18 cellular contexts compared by ENCODE assay signal in genomic region chr9:20873240-20873860, GRCh38.
DNase-seq lines count a peak whose midpoint lies in the region; ATAC-seq and TF ChIP-seq lines count a peak whose summit lies in the region.
"Had no signal": no experiment of that assay in that cellular context is flagged by ENCODE, and none has a peak within 500 bp of the region (broad histone marks: within the 10 kb centered on the region; RNA-seq: fewer than 3 reads in every experiment).

No MANE protein-coding gene starts in this region.

- H3K27ac Mint-ChIP-seq in MCF 10A (ENCODE audit: low read depth, unreplicated experiment): no peak overlapping the region
- H3K27ac Mint-ChIP-seq: T-helper 2 cell treated with Interferon-gamma antibody and Interleukin-4, amounts not matched to agents 5 μg/mL and 100 μg/mL, for 36 hours had no signal

- peak overlapping the region; percentile 45 for H3K9ac ChIP-seq in adipocyte (ENCODE audit: low read length)

- CTCF ChIA-PET in MCF 10A (lab: Yijun Ruan, JAX): interaction anchor here (0.8 kb wide), 1 partner anchor 214 kb away, joined by 5 read pairs; no protein-coding TSS in a partner anchor

- H3K9me3 ChIP-seq in cardiac muscle cell (ENCODE audit: low read depth) (no peaks in the 10 kb centered on the region), right cardiac atrium (ENCODE audit: control insufficient read depth, low read length) (no peaks in the 10 kb centered on the region), adipocyte (ENCODE audit: control insufficient read depth, low read length) (no peaks in the 10 kb centered on the region)
- H3K9me3 ChIP-seq: Caco-2, left ventricle myocardium inferior had no signal

- H3K36me3 ChIP-seq in cardiac muscle cell: no peaks in the 10 kb centered on the region
- H3K36me3 ChIP-seq in adipocyte (ENCODE audit: control insufficient read depth, insufficient read depth, low read length, severe bottlenecking): peaks cover 6% of the 10 kb centered on the region
- H3K36me3 ChIP-seq in kidney epithelial cell (ENCODE audit: control insufficient read depth, insufficient read depth, low read length): no peaks in the 10 kb centered on the region

- intact Hi-C loops in right cardiac atrium (cut with DNase I) (no loop called here), MCF 10A (cut with micrococcal nuclease) (no loop called here)

- no peak overlapping the region for H3K4me3 Mint-ChIP-seq in MCF 10A (ENCODE audit: unreplicated experiment)
- H3K4me3 Mint-ChIP-seq: activated CD4-positive, alpha-beta T cell treated with anti-CD3 and anti-CD28 coated beads, Interleukin-2, amount 10 ng/mL, durations not matched to agents 7 days and 5 days; nephron; T-helper 2 cell treated with Interferon-gamma antibody and Interleukin-4, amounts not matched to agents 5 μg/mL and 100 μg/mL, for 36 hours had no signal

- ATAC-seq in right cardiac atrium (no peak), GM18907 (IDR thresholded peaks at IDR 0.05; ENCODE audit: unreplicated experiment) (no peak), HG02588 (IDR thresholded peaks at IDR 0.05; ENCODE audit: unreplicated experiment) (no peak)

- POLR2A ChIA-PET in MCF 10A (lab: Yijun Ruan, JAX): no interaction called here

- TF ChIP-seq CTCF in cardiac muscle cell (IDR thresholded peaks at IDR 0.05; ENCODE audit: low read depth, low read length) (no peak), kidney epithelial cell (IDR thresholded peaks at IDR 0.05; ENCODE audit: insufficient read depth, low read length, poor library complexity, severe bottlenecking) (no peak), MCF 10A (IDR thresholded peaks at IDR 0.05; ENCODE audit: unreplicated experiment) (no peak)

- no peaks in the 10 kb centered on the region for H3K27me3 Mint-ChIP-seq in MCF 10A (ENCODE audit: insufficient read depth, unreplicated experiment)
- H3K27me3 Mint-ChIP-seq: activated CD4-positive, alpha-beta T cell treated with anti-CD3 and anti-CD28 coated beads, Interleukin-2, amount 10 ng/mL, durations not matched to agents 7 days and 5 days had no signal

- 90% methylated on average over 5 of the region's 5 CpGs for WGBS in right cardiac atrium

- no TSS peak for BruUV-seq in MCF 10A (replicated peaks; lab: Mats Ljungman, UMichigan)

- peaks cover 6% of the 10 kb centered on the region for H3K4me1 Mint-ChIP-seq in MCF 10A (ENCODE audit: insufficient read depth, unreplicated experiment)
- H3K4me1 Mint-ChIP-seq: nephron had no signal

- H3K27me3 ChIP-seq in cardiac muscle cell: no peaks in the 10 kb centered on the region
- H3K27me3 ChIP-seq in right cardiac atrium (ENCODE audit: control insufficient read depth, insufficient read depth): no peaks in the 10 kb centered on the region
- H3K27me3 ChIP-seq in adipocyte (replicated peaks; ENCODE audit: control insufficient read depth, insufficient read depth, low read length): no peaks in the 10 kb centered on the region
- no peaks in the 10 kb centered on the region for H3K27me3 ChIP-seq in kidney epithelial cell (ENCODE audit: control insufficient read depth, insufficient read depth, low read length)

- no peaks in the 10 kb centered on the region for H3K9me3 Mint-ChIP-seq in MCF 10A (ENCODE audit: unreplicated experiment)
- H3K9me3 Mint-ChIP-seq: activated CD4-positive, alpha-beta T cell treated with anti-CD3 and anti-CD28 coated beads, Interleukin-2, amount 10 ng/mL, durations not matched to agents 7 days and 5 days; nephron; T-helper 2 cell treated with Interferon-gamma antibody and Interleukin-4, amounts not matched to agents 5 μg/mL and 100 μg/mL, for 36 hours had no signal

- H3K27ac ChIP-seq in cardiac muscle cell (peak overlapping the region; percentile 81), right cardiac atrium (ENCODE audit: low read length) (no peak overlapping the region)
- H3K27ac ChIP-seq: left ventricle myocardium inferior, PC-9 had no signal

- H3K4me1 ChIP-seq in cardiac muscle cell (ENCODE audit: low read depth): peaks cover 28% of the 10 kb centered on the region
- H3K4me1 ChIP-seq in right cardiac atrium (ENCODE audit: control insufficient read depth, insufficient read depth, low read length): no peaks in the 10 kb centered on the region
- H3K4me1 ChIP-seq in adipocyte (ENCODE audit: control insufficient read depth, insufficient read depth, low read length): peaks cover 23% of the 10 kb centered on the region
- H3K4me1 ChIP-seq: Caco-2 had no signal

- H3K4me3 ChIP-seq in cardiac muscle cell: no peak overlapping the region
- no peak overlapping the region for H3K4me3 ChIP-seq in right cardiac atrium (ENCODE audit: low read length)
- H3K4me3 ChIP-seq in adipocyte (ENCODE audit: low read length): peak overlapping the region; percentile 53
- H3K4me3 ChIP-seq in kidney epithelial cell (ENCODE audit: low read depth, low read length): no peak overlapping the region
- H3K4me3 ChIP-seq: left ventricle myocardium inferior, PC-9 had no signal

- no peak for DNase-seq in cardiac muscle cell (ENCODE audit: low read depth in 1 of 2, low spot score in 1 of 2)
- DNase-seq in right cardiac atrium: no peak
- DNase-seq in adipocyte (ENCODE audit: low read depth): peak; percentile 37
- peak; percentile 71 for DNase-seq in kidney epithelial cell (ENCODE audit: low read depth)
- no peak for DNase-seq in effector CD8-positive, alpha-beta T cell (lab: John Stamatoyannopoulos, UW)
- DNase-seq in MCF 10A (ENCODE audit: unreplicated experiment): no peak
- DNase-seq: 8988T; activated CD4-positive, alpha-beta T cell treated with anti-CD3 and anti-CD28 coated beads, Interleukin-2, amount 10 ng/mL, durations not matched to agents 7 days and 5 days; aorta; Caco-2; head of caudate nucleus; left ventricle myocardium inferior; NCI-H2227 treated with DMSO at 0.1 percent for 48 hours had no signal

- peaks cover 7% of the 10 kb centered on the region for H3K36me3 Mint-ChIP-seq in MCF 10A (ENCODE audit: insufficient read depth, unreplicated experiment)

Comparison
In these comparisons a context has a peak if more than half of its experiments do, and no peak if none do; other contexts are left out.
1. DNase-seq: peak in adipocyte (single experiment) and kidney epithelial cell (single experiment); none in cardiac muscle cell (0 of 2), right cardiac atrium (0 of 3), effector CD8-positive, alpha-beta T cell (single experiment) and MCF 10A (single experiment).